9 cellular contexts compared by ENCODE assay signal in the genomic region with DNA sequence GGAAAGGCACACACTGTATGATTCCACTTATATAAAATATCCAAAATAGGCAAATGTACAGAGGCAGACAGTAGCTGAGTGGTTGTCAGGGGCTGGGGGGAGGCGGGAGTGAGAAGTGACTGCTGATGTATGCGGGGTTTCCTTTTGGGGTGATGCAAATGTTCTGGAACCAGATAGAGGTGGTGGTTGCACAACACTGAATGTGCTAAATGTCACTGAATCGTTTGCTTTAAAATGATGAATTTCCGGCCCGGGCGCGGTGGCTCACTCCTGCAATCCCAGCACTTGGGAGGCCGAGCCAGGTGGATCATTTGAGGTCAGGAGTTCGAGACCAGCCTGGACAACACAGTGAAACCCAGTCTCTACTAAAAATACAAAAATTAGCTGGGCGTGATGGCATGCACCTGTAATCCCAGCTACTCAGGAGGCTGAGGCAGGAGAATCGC. TPM values are rescaled to one million over a fixed set of nuclear protein-coding genes. Genes with fewer than 3 reads are reported as not detected.
A peak's percentile ranks its signal among the peaks of the same experiment; 100 is the strongest.
DNase-seq lines count a peak whose midpoint lies in the region; ATAC-seq, FAIRE-seq and TF ChIP-seq lines count a peak whose summit lies in the region.
"Not testable (repeated sequence)": the region's sequence is repeated elsewhere in the genome, so short reads cannot be mapped to it uniquely, and the experiment has no call there.
"Had no signal": no experiment of that assay in that cellular context is flagged by ENCODE, and none has a peak within 500 bp of the region (broad histone marks: within the 10 kb centered on the region; RNA-seq: fewer than 3 reads in every experiment).

No MANE protein-coding gene starts in this region.

- ATAC-seq in activated CD4-positive, CD25-positive, alpha-beta regulatory T cell treated with anti-CD3 and anti-CD28 coated beads, Interleukin-2, amount 50 U/mL, for 24 hours: peak; percentile 59 to 73
- not testable (repeated sequence) for ATAC-seq in HepG2

- peaks cover 54% of the 10 kb centered on the region for H3K4me1 ChIP-seq in HepG2 (ENCODE audit: insufficient read depth, low read length)

- TF ChIP-seq POLR2A in HepG2 (IDR thresholded peaks at IDR 0.05; ENCODE audit: insufficient read depth in 1 of 2, low read depth in 2 of 2, low read length in 2 of 2): not testable (repeated sequence)

- H3K79me2 ChIP-seq in HepG2 (ENCODE audit: insufficient read depth, low read length): not testable (repeated sequence)

- DNase-seq in GM13976 (ENCODE audit: low spot score): peak; percentile 63
- DNase-seq in MV-4-11 (lab: John Stamatoyannopoulos, UW): peak; percentile 92
- peak; percentile 81 for DNase-seq in activated effector memory CD4-positive, alpha-beta T cell treated with anti-CD3 and anti-CD28 coated beads, Interleukin-2, amount 50 U/mL, for 16 hours
- peak; percentile 57 for DNase-seq in effector CD4-positive, alpha-beta T cell
- not testable (repeated sequence) for DNase-seq in HepG2 (ENCODE audit: low spot score)
- peak; percentile 73 for DNase-seq in stimulated activated CD4-positive, alpha-beta T cell treated with anti-CD3 and anti-CD28 coated beads, Interleukin-15, amount 100 ng/mL, for 24 hours
- DNase-seq in superior temporal gyrus (ENCODE audit: extremely low spot score): peak; percentile 72

- not testable (repeated sequence) for H3K9ac ChIP-seq in HepG2 (ENCODE audit: insufficient read depth, low read depth, low read length)

- H3K36me3 ChIP-seq in HepG2 (replicated peaks in 1 of 2; ENCODE audit: control insufficient read depth in 1 of 2, insufficient read depth in 2 of 2, low read length in 2 of 2): not testable (repeated sequence)

- intact Hi-C loops in HepG2 (cut with micrococcal nuclease; ENCODE audit: unreplicated experiment): not testable (repeated sequence)

- H3K9me3 ChIP-seq in HepG2 (ENCODE audit: low read length): not testable (repeated sequence)

- TF ChIP-seq EP300 in HepG2 (IDR thresholded peaks at IDR 0.05; ENCODE audit: low read depth in 2 of 2, low read length in 2 of 2); HepG2 (CRISPR knock-in tag; IDR thresholded peaks at IDR 0.05; ENCODE audit: borderline replicate concordance): not testable (repeated sequence)

- H3K27me3 ChIP-seq in HepG2 (ENCODE audit: control insufficient read depth in 1 of 2, insufficient read depth in 2 of 2, low read length in 2 of 2): not testable (repeated sequence)

- not testable (repeated sequence) for H3K4me3 ChIP-seq in HepG2 (replicated peaks in 1 of 3; ENCODE audit: insufficient read depth in 1 of 3, low read depth in 2 of 3, low read length in 3 of 3)

- POLR2A ChIA-PET in HepG2 (lab: Yijun Ruan, JAX): interaction anchor here (2.9 kb wide), 1 partner anchor 20 kb away, joined by 15 read pairs; no protein-coding TSS in a partner anchor

- CTCF ChIA-PET in HepG2 (lab: Yijun Ruan, JAX; ENCODE audit: low intra/inter-chr PET ratio, low total read pairs): not testable (repeated sequence)

- BruUV-seq in HepG2 (replicated peaks; lab: Mats Ljungman, UMichigan): not testable (repeated sequence)

- H2AFZ ChIP-seq in HepG2 (ENCODE audit: low read length): not testable (repeated sequence)

- not testable (repeated sequence) for H4K20me1 ChIP-seq in HepG2 (ENCODE audit: insufficient read depth, low read length)

- in situ Hi-C loops in GM13976 (cut with MboI; ENCODE audit: low sequenced_read_pairs, unreplicated experiment); HepG2 (cut with HindIII; ENCODE audit: extremely low pct_ligation_motif_present, low pct_unique_long_range_greater_than_20kb): not testable (repeated sequence)

- TF ChIP-seq CTCF in GM13976 (IDR thresholded peaks at IDR 0.05; ENCODE audit: borderline replicate concordance, control extremely low read depth, extremely low read depth, insufficient read depth, missing control alignments); HepG2 (CRISPR knock-in tag; IDR thresholded peaks at IDR 0.05): not testable (repeated sequence)

- H3K4me2 ChIP-seq in HepG2 (ENCODE audit: low read depth, low read length): not testable (repeated sequence)

- H3K27ac ChIP-seq in HepG2 (ENCODE audit: extremely low read length, insufficient read depth, low read length): not testable (repeated sequence)

- FAIRE-seq in HepG2 (lab: Jason Lieb, UNC): not testable (repeated sequence)

- not testable (repeated sequence) for TF ChIP-seq RAD21 in HepG2 (CRISPR knock-in tag; IDR thresholded peaks at IDR 0.05)

- 8% methylated on average over 9 of the region's 11 CpGs for WGBS in HepG2 (ENCODE audit: low lambda C conversion rate)

TF ChIP-seq in HepG2, 621 proteins besides CTCF, POLR2A, EP300 and RAD21:
- peak; percentile 36; the same call in 1 of the 2 replicates for TF ChIP-seq GABPB1 (CRISPR knock-in tag; IDR thresholded peaks at IDR 0.05)
- TF ChIP-seq THAP11 (CRISPR knock-in tag; IDR thresholded peaks at IDR 0.05): 0 out of 2 replicates have a peak, but pooled peaks have one; percentile 10
- 0 out of 2 replicates have a peak, but pooled peaks have one; percentile 55 for TF ChIP-seq ZBTB21 (CRISPR knock-in tag; IDR thresholded peaks at IDR 0.05)
- peak; percentile 74 for TF ChIP-seq CEBPB (IDR thresholded peaks at IDR 0.05; ENCODE audit: borderline replicate concordance, low read depth, low read length)
- TF ChIP-seq CEBPG (CRISPR knock-in tag; IDR thresholded peaks at IDR 0.05): peak; percentile 66; the same call in 1 of the 2 replicates

RNA-seq across cellular contexts. Expression of gene IL12RB1, which starts 2.4 kb away (rescaled TPM):
- 0.04 TPM in 1 of 2 replicates, not detected in the other for total RNA-seq in HepG2 (2016; rRNA removed; fragmentation: Illumina TruSeq; extraction: Trizol)
- not detected in 2 replicates for total RNA-seq in HepG2 (2016; cell fraction: cytosol; rRNA removed; fragmentation: Illumina TruSeq; extraction: Trizol; ENCODE audit: low read depth)
- total RNA-seq in HepG2 (2016; cell fraction: insoluble cytoplasmic fraction; rRNA removed; fragmentation: Illumina TruSeq; extraction: Trizol): 0.09 TPM in 1 of 2 replicates, not detected in the other
- 0.12 TPM in 1 of 2 replicates, not detected in the other for total RNA-seq in HepG2 (2016; cell fraction: membrane; rRNA removed; fragmentation: Illumina TruSeq; extraction: Trizol)
- total RNA-seq in HepG2 (2016; cell fraction: nucleus; rRNA removed; fragmentation: Illumina TruSeq; extraction: Trizol): not detected in 2 replicates
- 0.03 and 0.13 TPM in 2 replicates for polyA plus RNA-seq in HepG2 (2011; rRNA removed)
- polyA plus RNA-seq in HepG2 (2011; cell fraction: cytosol; rRNA removed): 0.10 and 0.19 TPM in 2 replicates
- polyA plus RNA-seq in HepG2 (2011; cell fraction: nucleus; rRNA removed): 0.27 and 0.35 TPM in 2 replicates
- 0.12 TPM in 1 of 2 replicates, not detected in the other for polyA plus RNA-seq in HepG2 (2012)
- polyA plus RNA-seq in HepG2 (2016; cell fraction: cytosol; fragmentation: Illumina TruSeq; extraction: Trizol; ENCODE audit: low read depth): not detected in 2 replicates
- polyA plus RNA-seq in HepG2 (2016; cell fraction: insoluble cytoplasmic fraction; fragmentation: Illumina TruSeq; extraction: Trizol; ENCODE audit: low read depth): not detected in 2 replicates
- 0.09 TPM in 1 of 2 replicates, not detected in the other for polyA plus RNA-seq in HepG2 (2016; cell fraction: membrane; fragmentation: Illumina TruSeq; extraction: Trizol; ENCODE audit: low read depth)
- polyA plus RNA-seq in HepG2 (2016; cell fraction: nucleus; fragmentation: Illumina TruSeq; extraction: Trizol; ENCODE audit: insufficient read depth, low read depth): 0.20 TPM in 1 of 2 replicates, not detected in the other
- polyA minus RNA-seq in HepG2 (2011; rRNA and poly(A)+ RNA removed; ENCODE audit: low replicate concordance): 0.12 and 0.36 TPM in 2 replicates
- polyA minus RNA-seq in HepG2 (2011; cell fraction: cytosol; rRNA and poly(A)+ RNA removed): not detected in 2 replicates
- not detected in 2 replicates for polyA minus RNA-seq in HepG2 (2011; cell fraction: nucleus; rRNA and poly(A)+ RNA removed)
- total RNA-seq: SJCRH30 had no signal

RNA-seq across cellular contexts. Expression of gene MAST3, which starts 8.5 kb away (rescaled TPM):
- total RNA-seq in HepG2 (2016; rRNA removed; fragmentation: Illumina TruSeq; extraction: Trizol): 4.1 and 4.5 TPM in 2 replicates
- total RNA-seq in HepG2 (2016; cell fraction: cytosol; rRNA removed; fragmentation: Illumina TruSeq; extraction: Trizol; ENCODE audit: low read depth): 1.9 and 2.8 TPM in 2 replicates
- total RNA-seq in HepG2 (2016; cell fraction: insoluble cytoplasmic fraction; rRNA removed; fragmentation: Illumina TruSeq; extraction: Trizol): 3.6 and 4.1 TPM in 2 replicates
- 4.4 and 5.1 TPM in 2 replicates for total RNA-seq in HepG2 (2016; cell fraction: membrane; rRNA removed; fragmentation: Illumina TruSeq; extraction: Trizol)
- total RNA-seq in HepG2 (2016; cell fraction: nucleus; rRNA removed; fragmentation: Illumina TruSeq; extraction: Trizol): 5.3 and 7.5 TPM in 2 replicates
- polyA plus RNA-seq in HepG2 (2011; rRNA removed): 4.6 and 6.0 TPM in 2 replicates
- polyA plus RNA-seq in HepG2 (2011; cell fraction: cytosol; rRNA removed): 2.0 and 2.4 TPM in 2 replicates
- polyA plus RNA-seq in HepG2 (2011; cell fraction: nucleus; rRNA removed): 18.7 and 20.6 TPM in 2 replicates
- polyA plus RNA-seq in HepG2 (2012): 5.2 and 6.4 TPM in 2 replicates
- polyA plus RNA-seq in HepG2 (2016; cell fraction: cytosol; fragmentation: Illumina TruSeq; extraction: Trizol; ENCODE audit: low read depth): 1.0 and 1.1 TPM in 2 replicates
- polyA plus RNA-seq in HepG2 (2016; cell fraction: insoluble cytoplasmic fraction; fragmentation: Illumina TruSeq; extraction: Trizol; ENCODE audit: low read depth): 4.1 and 5.8 TPM in 2 replicates
- polyA plus RNA-seq in HepG2 (2016; cell fraction: membrane; fragmentation: Illumina TruSeq; extraction: Trizol; ENCODE audit: low read depth): 2.0 and 2.2 TPM in 2 replicates
- 22.7 and 26.8 TPM in 2 replicates for polyA plus RNA-seq in HepG2 (2016; cell fraction: nucleus; fragmentation: Illumina TruSeq; extraction: Trizol; ENCODE audit: insufficient read depth, low read depth)
- polyA minus RNA-seq in HepG2 (2011; rRNA and poly(A)+ RNA removed; ENCODE audit: low replicate concordance): 3.2 and 9.3 TPM in 2 replicates
- 6.7 and 7.6 TPM in 2 replicates for polyA minus RNA-seq in HepG2 (2011; cell fraction: cytosol; rRNA and poly(A)+ RNA removed)
- 7.3 and 8.5 TPM in 2 replicates for polyA minus RNA-seq in HepG2 (2011; cell fraction: nucleus; rRNA and poly(A)+ RNA removed)
